8 cellular contexts compared by ENCODE assay signal in genomic region chr2:28452534-28453081, GRCh38. TPM values are rescaled to one million over a fixed set of nuclear protein-coding genes. Genes with fewer than 3 reads are reported as not detected.
DNase-seq lines count a peak whose midpoint lies in the region; ATAC-seq and TF ChIP-seq lines count a peak whose summit lies in the region.

No MANE protein-coding gene starts in this region.

- no peak for ATAC-seq in HG02970 (IDR thresholded peaks at IDR 0.05; ENCODE audit: low FRiP score, unreplicated experiment)

- peaks cover 3% of the 10 kb centered on the region; the same call in 1 of the 2 replicates for H3K4me1 ChIP-seq in HEK293 (ENCODE audit: control insufficient read depth, insufficient read depth, low read length)
- peaks cover 34% of the 10 kb centered on the region for H3K4me1 ChIP-seq in vagina

- no peak overlapping the region for H3K4me3 Mint-ChIP-seq in glutamatergic neuron (ENCODE audit: unreplicated experiment)

- H3K27ac Mint-ChIP-seq in glutamatergic neuron (ENCODE audit: unreplicated experiment) = no peak overlapping the region

- no peaks in the 10 kb centered on the region for H3K4me1 Mint-ChIP-seq in glutamatergic neuron (ENCODE audit: low read depth, unreplicated experiment)

- POLR2A ChIA-PET in HEK293 (lab: Yijun Ruan, JAX) = no interaction called here

- CTCF ChIA-PET in HEK293 (lab: Yijun Ruan, JAX) = interaction anchor here (0.5 to 2.4 kb wide), 19 partner anchors 8 to 770 kb away, joined by 3 to 8 read pairs (median 3); no protein-coding TSS in a partner anchor

- DNase-seq in COLO668 (lab: John Stamatoyannopoulos, UW; ENCODE audit: unreplicated experiment) = peak; percentile 75
- peak; percentile 61 for DNase-seq in RPMI8226
- DNase-seq in activated effector memory CD4-positive, alpha-beta T cell treated with Interleukin-2 at 50 U/mL for 16 hours = peak; percentile 55
- DNase-seq in glutamatergic neuron = peak; percentile 88
- peak; percentile 94 for DNase-seq in posterior vena cava (ENCODE audit: low spot score)
- DNase-seq in vagina (ENCODE audit: extremely low spot score in 2 of 2) = no peak

- peaks cover 5% of the 10 kb centered on the region for H3K27me3 Mint-ChIP-seq in glutamatergic neuron (ENCODE audit: unreplicated experiment)

- intact Hi-C loops in posterior vena cava (cut with DNase I) = loop anchor here (5.0 to 10.0 kb wide), 2 partner anchors 748 to 750 kb away; no protein-coding TSS in a partner anchor
- intact Hi-C loops in vagina (cut with DNase I) = no loop called here

- H3K4me3 ChIP-seq in HEK293 (ENCODE audit: low read depth, low read length) = no peak overlapping the region
- H3K4me3 ChIP-seq in vagina = no peak overlapping the region

- H3K9me3 Mint-ChIP-seq in glutamatergic neuron (ENCODE audit: unreplicated experiment) = peaks cover 5% of the 10 kb centered on the region

- H3K36me3 Mint-ChIP-seq in glutamatergic neuron (ENCODE audit: unreplicated experiment) = no peaks in the 10 kb centered on the region

- no peaks in the 10 kb centered on the region for H3K27me3 ChIP-seq in vagina

- H3K27ac ChIP-seq in HEK293 (ENCODE audit: extremely low read depth, low read depth, low read length) = no peak overlapping the region
- peak overlapping the region; percentile 46 for H3K27ac ChIP-seq in vagina

- no peaks in the 10 kb centered on the region for H3K36me3 ChIP-seq in HEK293 (ENCODE audit: control insufficient read depth in 2 of 2, insufficient read depth in 1 of 2, low read length in 2 of 2)
- no peaks in the 10 kb centered on the region for H3K36me3 ChIP-seq in vagina

- H3K9me3 ChIP-seq in HEK293 (ENCODE audit: control insufficient read depth, insufficient read depth, low read depth, low read length) = no peaks in the 10 kb centered on the region
- H3K9me3 ChIP-seq in vagina = no peaks in the 10 kb centered on the region

- TF ChIP-seq CTCF in HEK293 (tag by site-specific recombination; IDR thresholded peaks at IDR 0.05) = peak; percentile 74; the same call in 1 of the 2 replicates
- TF ChIP-seq CTCF in glutamatergic neuron (IDR thresholded peaks at IDR 0.05; ENCODE audit: partially characterized antibody, unreplicated experiment) = peak; percentile 81
- TF ChIP-seq CTCF in vagina (IDR thresholded peaks at IDR 0.05) = peak; percentile 85 to 90 (median 86)

- no peak for TF ChIP-seq POLR2A in vagina (IDR thresholded peaks at IDR 0.05)

TF ChIP-seq in HEK293, 187 proteins besides CTCF, POLR2A, EP300 and RAD21 (continues in another document):
- TF ChIP-seq ZBTB7A (tag by site-specific recombination; IDR thresholded peaks at IDR 0.05; ENCODE audit: low read depth) (no peak), ZSCAN30 (tag by site-specific recombination; IDR thresholded peaks at IDR 0.05) (peak; percentile 29; the same call in 1 of the 2 replicates), EGR2 (tag by site-specific recombination; IDR thresholded peaks at IDR 0.05; ENCODE audit: low read depth) (peak; percentile 81; the same call in 1 of the 2 replicates), REST (tag by site-specific recombination; IDR thresholded peaks at IDR 0.05) (no peak), ZNF335 (tag by site-specific recombination; conservative IDR thresholded peaks at IDR 0.05) (no peak), ZNF362 (tag by site-specific recombination; IDR thresholded peaks at IDR 0.05) (no peak), KLF9 (tag by site-specific recombination; IDR thresholded peaks at IDR 0.05; ENCODE audit: low read depth) (no peak), ZNF391 (tag by site-specific recombination; IDR thresholded peaks at IDR 0.05; ENCODE audit: borderline replicate concordance, low read depth) (0 out of 2 replicates have a peak, but pooled peaks have one; percentile 24), ZNF155 (tag by site-specific recombination; IDR thresholded peaks at IDR 0.05) (no peak), ZNF560 (tag by site-specific recombination; IDR thresholded peaks at IDR 0.05; ENCODE audit: borderline replicate concordance) (no peak), ZFHX2 (tag by site-specific recombination; conservative IDR thresholded peaks at IDR 0.05) (peak; percentile 74; the same call in 1 of the 2 replicates), IKZF3 (tag by site-specific recombination; IDR thresholded peaks at IDR 0.05) (no peak), ZBTB48 (tag by site-specific recombination; IDR thresholded peaks at IDR 0.05) (0 out of 2 replicates have a peak, but pooled peaks have one; percentile 48), ZNF658 (tag by site-specific recombination; IDR thresholded peaks at IDR 0.05) (no peak), ZNF398 (tag by site-specific recombination; IDR thresholded peaks at IDR 0.05) (peak; percentile 84), ZNF654 (tag by site-specific recombination; IDR thresholded peaks at IDR 0.05; ENCODE audit: low read depth) (peak; percentile 78)
- TF ChIP-seq, protein P1, sequence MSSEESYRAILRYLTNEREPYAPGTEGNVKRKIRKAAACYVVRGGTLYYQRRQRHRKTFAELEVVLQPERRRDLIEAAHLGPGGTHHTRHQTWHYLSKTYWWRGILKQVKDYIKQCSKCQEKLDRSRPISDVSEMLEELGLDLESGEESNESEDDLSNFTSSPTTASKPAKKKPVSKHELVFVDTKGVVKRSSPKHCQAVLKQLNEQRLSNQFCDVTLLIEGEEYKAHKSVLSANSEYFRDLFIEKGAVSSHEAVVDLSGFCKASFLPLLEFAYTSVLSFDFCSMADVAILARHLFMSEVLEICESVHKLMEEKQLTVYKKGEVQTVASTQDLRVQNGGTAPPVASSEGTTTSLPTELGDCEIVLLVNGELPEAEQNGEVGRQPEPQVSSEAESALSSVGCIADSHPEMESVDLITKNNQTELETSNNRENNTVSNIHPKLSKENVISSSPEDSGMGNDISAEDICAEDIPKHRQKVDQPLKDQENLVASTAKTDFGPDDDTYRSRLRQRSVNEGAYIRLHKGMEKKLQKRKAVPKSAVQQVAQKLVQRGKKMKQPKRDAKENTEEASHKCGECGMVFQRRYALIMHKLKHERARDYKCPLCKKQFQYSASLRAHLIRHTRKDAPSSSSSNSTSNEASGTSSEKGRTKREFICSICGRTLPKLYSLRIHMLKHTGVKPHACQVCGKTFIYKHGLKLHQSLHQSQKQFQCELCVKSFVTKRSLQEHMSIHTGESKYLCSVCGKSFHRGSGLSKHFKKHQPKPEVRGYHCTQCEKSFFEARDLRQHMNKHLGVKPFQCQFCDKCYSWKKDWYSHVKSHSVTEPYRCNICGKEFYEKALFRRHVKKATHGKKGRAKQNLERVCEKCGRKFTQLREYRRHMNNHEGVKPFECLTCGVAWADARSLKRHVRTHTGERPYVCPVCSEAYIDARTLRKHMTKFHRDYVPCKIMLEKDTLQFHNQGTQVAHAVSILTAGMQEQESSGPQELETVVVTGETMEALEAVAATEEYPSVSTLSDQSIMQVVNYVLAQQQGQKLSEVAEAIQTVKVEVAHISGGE (tag by site-specific recombination; conservative IDR thresholded peaks at IDR 0.05; ENCODE audit: low read depth) = no peak

RNA-seq across cellular contexts. Expression of gene PLB1, which starts 43.3 kb away (rescaled TPM):
- total RNA-seq in glutamatergic neuron (ENCODE audit: unreplicated experiment) (not detected), posterior vena cava (1 to 10 TPM; 3.2 to 9.5 TPM), vagina (2.5 TPM)

RNA-seq across cellular contexts. Expression of gene FOSL2, which starts 60.0 kb away (rescaled TPM):
- total RNA-seq in glutamatergic neuron (ENCODE audit: unreplicated experiment) = 2.6 TPM
- total RNA-seq in posterior vena cava = 100 to 1,000 TPM; 105 to 141 TPM
- total RNA-seq in vagina = 213 TPM

Comparison
In these comparisons a context has a peak if more than half of its experiments do, and no peak if none do; other contexts are left out.
1. DNase-seq: peak in COLO668 (single experiment), RPMI8226 (single experiment), activated effector memory CD4-positive, alpha-beta T cell treated with Interleukin-2 at 50 U/mL for 16 hours (single experiment), glutamatergic neuron (single experiment) and posterior vena cava (single experiment); none in vagina (0 of 2).
2. RNA of gene FOSL2, which starts 60.0 kb away (total RNA-seq): 213 TPM in vagina (single experiment) and 105 to 141 TPM in posterior vena cava; 2.6 TPM in glutamatergic neuron (single experiment); every median in the first group is over 10 times any median in the second.
3. Peak in every context shown above with its lines, with median percentiles within 50 percentile points of each other: CTCF ChIP-seq.